Comparison of ENCODE assay signal across 26 cellular contexts in the genomic region with DNA sequence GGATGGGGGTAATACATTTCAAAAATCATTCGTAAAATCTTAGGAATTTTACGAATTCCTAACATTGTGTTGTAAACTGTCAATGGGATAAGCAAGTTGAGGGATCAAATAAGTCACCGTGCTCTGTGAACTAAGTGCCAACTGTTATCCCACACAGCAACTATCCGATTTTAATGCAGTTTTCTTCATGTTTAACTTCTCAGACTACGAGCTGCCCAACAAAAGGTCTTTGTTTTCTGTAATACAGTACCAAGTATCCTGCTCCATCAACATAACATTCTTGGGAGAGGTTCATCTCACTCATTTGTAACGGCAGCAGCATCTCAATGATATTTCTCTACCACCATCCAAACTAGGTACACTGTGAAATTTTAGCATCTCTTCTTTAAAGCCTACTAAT.
"Had no signal": no experiment of that assay in that cellular context is flagged by ENCODE, and none has a peak within 500 bp of the region (broad histone marks: within the 10 kb centered on the region; RNA-seq: fewer than 3 reads in every experiment).

No MANE protein-coding gene starts in this region.

- H3K4me1 ChIP-seq: stomach, suprapubic skin, testis, thyroid gland, tibial artery, tibial nerve, transverse colon, upper lobe of left lung, upper lobe of right lung, uterus, vagina had no signal

- H3K36me3 ChIP-seq: stomach, suprapubic skin, thoracic aorta, thyroid gland, tibial artery, tibial nerve, transverse colon, upper lobe of left lung, upper lobe of right lung, uterus, vagina had no signal

- H3K27ac ChIP-seq: stomach, suprapubic skin, testis, thoracic aorta, thyroid gland, tibial artery, tibial nerve, transverse colon, upper lobe of left lung, upper lobe of right lung, uterus, vagina had no signal

- DNase-seq: stimulated activated CD4-positive, alpha-beta T cell treated with anti-CD3 and anti-CD28 coated beads, Interleukin-2, amount 100 ng/mL, for 48 hours; stimulated activated CD4-positive, alpha-beta T cell treated with anti-CD3 and anti-CD28 coated beads, Interleukin-4, amount 100 ng/mL, for 1 hour; stimulated activated CD4-positive, alpha-beta T cell treated with anti-CD3 and anti-CD28 coated beads, Interleukin-4, amount 100 ng/mL, for 24 hours; stimulated activated CD4-positive, alpha-beta T cell treated with anti-CD3 and anti-CD28 coated beads, Interleukin-4, amount 100 ng/mL, for 4 hours; stimulated activated CD8-positive, alpha-beta memory T cell treated with anti-CD3 and anti-CD28 coated beads, Interleukin-4, amount 100 ng/mL, for 48 hours; stimulated activated naive B cell treated with anti-CD40 and anti-IgM and Interleukin-4, amounts not matched to agents 10 μg/mL and 1 μg/mL and 100 μg/mL, for 72 hours; stimulated activated naive CD4-positive, alpha-beta T cell; stimulated activated naive CD4-positive, alpha-beta T cell treated with Interleukin-2 at 50 U/mL for 16 hours; stimulated activated naive CD8-positive, alpha-beta T cell treated with anti-CD3 and anti-CD28 coated beads, Interleukin-15, amount 100 ng/mL, for 72 hours; stimulated activated naive CD8-positive, alpha-beta T cell treated with anti-CD3 and anti-CD28 coated beads, Interleukin-15, Interleukin-2, amounts not matched to agents 100 U/mL and 50 U/mL, for 24 hours; stomach; substantia nigra; testis; thyroid gland; tibial artery; transverse colon; trophoblast cell; upper lobe of left lung; upper lobe of right lung; uterus had no signal

- H3K27me3 ChIP-seq: stomach, suprapubic skin, testis, thyroid gland, tibial artery, tibial nerve, transverse colon, upper lobe of left lung, upper lobe of right lung, uterus, vagina had no signal

- H3K4me3 ChIP-seq: stomach, suprapubic skin, testis, thoracic aorta, thyroid gland, tibial artery, tibial nerve, transverse colon, upper lobe of left lung, upper lobe of right lung, uterus, vagina had no signal

- H3K9me3 ChIP-seq: stomach, suprapubic skin, testis, thoracic aorta, thyroid gland, tibial artery, tibial nerve, transverse colon, upper lobe of left lung, upper lobe of right lung, uterus, vagina had no signal

- ATAC-seq: stimulated activated effector memory CD8-positive, alpha-beta T cell treated with anti-CD3 and anti-CD28 coated beads, Interleukin-12 subunit alpha, Interleukin-12 subunit beta, amount 100 ng/mL, for 72 hours; stimulated activated memory B cell treated with anti-CD40 and anti-IgM and Interleukin-4, amounts not matched to agents 10 μg/mL and 1 μg/mL and 100 μg/mL, for 72 hours; stimulated activated naive B cell treated with anti-CD40 and anti-IgM and Interleukin-4, amounts not matched to agents 10 μg/mL and 1 μg/mL and 100 μg/mL, for 72 hours; stimulated activated naive CD8-positive, alpha-beta T cell treated with anti-CD3 and anti-CD28 coated beads, Interleukin-15, amount 100 ng/mL, for 72 hours; stimulated activated naive CD8-positive, alpha-beta T cell treated with anti-CD3 and anti-CD28 coated beads, Interleukin-15, Interleukin-2, amounts not matched to agents 100 U/mL and 50 U/mL, for 24 hours; upper lobe of right lung had no signal
